ENCODE assay signal across 2 cellular contexts in genomic region chr6:328184-328670, GRCh38.
TF ChIP-seq lines count a peak whose summit lies in the region.

No MANE protein-coding gene starts in this region.

TF ChIP-seq in K562, 482 proteins besides CTCF, POLR2A, EP300 and RAD21 (continued from another document):
- TF ChIP-seq ZNF695 (CRISPR knock-in tag; IDR thresholded peaks at IDR 0.05) (no peak), PURB (CRISPR knock-in tag; IDR thresholded peaks at IDR 0.05; ENCODE audit: low read depth) (no peak), ELK1 (CRISPR knock-in tag; IDR thresholded peaks at IDR 0.05) (no peak), BMI1 (IDR thresholded peaks at IDR 0.05; ENCODE audit: low read length) (no peak), ZNF174 (CRISPR knock-in tag; IDR thresholded peaks at IDR 0.05) (no peak), ZBTB12 (CRISPR knock-in tag; IDR thresholded peaks at IDR 0.05) (no peak), ZNF277 (CRISPR knock-in tag; IDR thresholded peaks at IDR 0.05; ENCODE audit: borderline replicate concordance) (no peak)

TF ChIP-seq in neural cell, 6 proteins besides CTCF, POLR2A, EP300 and RAD21 (continued from another document):
- TF ChIP-seq REST (IDR thresholded peaks at IDR 0.05; ENCODE audit: borderline replicate concordance): no peak
